8 cellular contexts compared by ENCODE assay signal in the genomic region with DNA sequence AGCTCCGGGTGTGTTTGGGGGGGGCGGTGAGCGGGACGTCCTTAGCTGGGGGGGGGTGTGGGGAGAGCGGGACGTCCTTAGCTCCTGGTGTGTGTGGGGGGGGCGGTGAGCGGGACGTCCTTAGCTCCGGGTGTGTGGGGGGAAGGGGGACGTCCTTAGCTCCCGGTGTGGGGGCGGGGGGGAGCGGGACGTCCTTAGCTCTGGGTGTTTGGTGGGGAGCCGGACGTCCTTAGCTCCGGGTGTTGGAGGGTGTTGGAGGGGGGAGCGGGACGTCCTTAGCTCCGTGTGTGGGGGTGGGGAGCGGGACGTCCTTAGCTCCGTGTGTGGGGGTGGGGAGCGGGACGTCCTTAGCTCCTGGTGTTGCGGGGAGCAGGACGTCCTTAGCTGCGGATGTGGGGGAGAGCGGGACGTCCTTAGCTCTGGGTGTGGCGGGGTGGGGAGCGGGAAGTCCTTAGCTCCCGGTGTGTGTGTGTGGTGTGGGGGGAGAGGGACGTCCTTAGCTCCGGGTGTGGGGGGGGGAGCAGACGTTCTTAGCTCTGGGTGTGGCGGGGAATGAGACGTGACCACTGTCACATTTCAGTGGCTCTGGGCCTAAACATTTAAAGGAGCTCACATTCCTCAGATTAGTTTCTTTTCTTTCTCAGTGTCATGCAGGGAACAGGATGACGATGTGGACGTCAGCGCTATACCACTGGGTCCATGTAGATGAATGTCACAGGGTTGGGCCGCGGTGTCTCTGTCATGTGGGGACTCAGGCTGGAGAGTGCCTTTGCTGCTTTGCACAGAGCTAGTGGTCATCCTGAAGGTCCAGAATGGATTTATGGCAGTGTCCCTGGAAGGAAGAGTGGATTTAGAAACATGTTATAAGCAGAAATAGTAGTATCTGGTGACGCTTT. TPM values are rescaled to one million over a fixed set of nuclear protein-coding genes. Genes with fewer than 3 reads are reported as not detected.
DNase-seq lines count a peak whose midpoint lies in the region; ATAC-seq, FAIRE-seq and TF ChIP-seq lines count a peak whose summit lies in the region.

No MANE protein-coding gene starts in this region.

- peaks cover 12% of the 10 kb centered on the region for H3K4me1 Mint-ChIP-seq in CD14-positive monocyte

- peaks cover 7 to 18% of the 10 kb centered on the region in 2 donors for H3K4me1 ChIP-seq in left lung

- H3K36me3 ChIP-seq in left lung = no peaks in the 10 kb centered on the region

- TF ChIP-seq CTCF in CD14-positive monocyte (IDR thresholded peaks at IDR 0.05) = no peak
- TF ChIP-seq CTCF in coronary artery (IDR thresholded peaks at IDR 0.05) = no peak
- no peak for TF ChIP-seq CTCF in left lung (IDR thresholded peaks at IDR 0.05)

- H3K27ac Mint-ChIP-seq in CD14-positive monocyte = peak overlapping the region; percentile 68 to 94 (median 86)

- H3K27ac ChIP-seq in coronary artery = peak overlapping the region; percentile 78 to 86
- H3K27ac ChIP-seq in left lung = peak overlapping the region; percentile 73 to 82

- H3K4me3 ChIP-seq in coronary artery (peak overlapping the region; percentile 71), left lung (peak overlapping the region; percentile 27 to 41)

- no peaks in the 10 kb centered on the region for H3K36me3 Mint-ChIP-seq in CD14-positive monocyte

- no peaks in the 10 kb centered on the region for H3K27me3 ChIP-seq in left lung

- peak overlapping the region; percentile 87 to 94 for H3K4me3 Mint-ChIP-seq in CD14-positive monocyte

- peak; percentile 38 for ATAC-seq in GM19452 (IDR thresholded peaks at IDR 0.05; ENCODE audit: unreplicated experiment)
- peak; percentile 91 for ATAC-seq in left lung

- peaks cover 0 to 10% (median 7%) of the 10 kb centered on the region in 7 donors for H3K9me3 Mint-ChIP-seq in CD14-positive monocyte

- no peaks in the 10 kb centered on the region for H3K9me3 ChIP-seq in left lung

- DNase-seq in CD14-positive monocyte (ENCODE audit: low spot score) (peak; percentile 72), HTR-8/SVneo (ENCODE audit: insufficient read length, low spot score) (peak; percentile 58), UCSD-AML1 (lab: John Stamatoyannopoulos, UW; ENCODE audit: unreplicated experiment) (peak; percentile 70), coronary artery (ENCODE audit: low spot score) (peak; percentile 85), left lung (peak in 1 of 2 donors; percentile 80), NCI-H1105 treated with DMSO at 0.1 percent for 48 hours (lab: John Stamatoyannopoulos, UW) (no peak)
- peak; percentile 11 to 29 for DNase-seq in stimulated activated CD4-positive, alpha-beta T cell treated with anti-CD3 and anti-CD28 coated beads, Interleukin-4, amount 100 ng/mL, for 4 hours

- H3K27me3 Mint-ChIP-seq in CD14-positive monocyte (ENCODE audit: low read depth in 3 of 3) = peaks cover 2 to 14% (median 6%) of the 10 kb centered on the region in 3 donors

- FAIRE-seq in HTR-8/SVneo (lab: Jason Lieb, UNC) = no peak

- intact Hi-C loops in CD14-positive monocyte (cut with micrococcal nuclease) (loop anchor here in 1 of 2 donors (10.0 kb wide), 1 partner anchor 111 kb away; no protein-coding TSS in a partner anchor), left lung (cut with DNase I) (no loop called here)

RNA-seq across cellular contexts. Expression of gene DYNC2I1, which starts 7.5 kb away (rescaled TPM):
- 1 to 10 TPM; 4.3 to 6.1 TPM for polyA plus RNA-seq in CD14-positive monocyte
- total RNA-seq in left lung = 10 to 100 TPM; 10.8 to 17.3 TPM

RNA-seq across cellular contexts. Expression of gene ESYT2, which starts 34.5 kb away (rescaled TPM):
- 10 to 100 TPM; 14.0 to 24.1 TPM for polyA plus RNA-seq in CD14-positive monocyte
- total RNA-seq in left lung = 10 to 100 TPM; 69.7 to 75.7 TPM
